Comparison of ENCODE assay signal across 1 cellular context in the genomic region with DNA sequence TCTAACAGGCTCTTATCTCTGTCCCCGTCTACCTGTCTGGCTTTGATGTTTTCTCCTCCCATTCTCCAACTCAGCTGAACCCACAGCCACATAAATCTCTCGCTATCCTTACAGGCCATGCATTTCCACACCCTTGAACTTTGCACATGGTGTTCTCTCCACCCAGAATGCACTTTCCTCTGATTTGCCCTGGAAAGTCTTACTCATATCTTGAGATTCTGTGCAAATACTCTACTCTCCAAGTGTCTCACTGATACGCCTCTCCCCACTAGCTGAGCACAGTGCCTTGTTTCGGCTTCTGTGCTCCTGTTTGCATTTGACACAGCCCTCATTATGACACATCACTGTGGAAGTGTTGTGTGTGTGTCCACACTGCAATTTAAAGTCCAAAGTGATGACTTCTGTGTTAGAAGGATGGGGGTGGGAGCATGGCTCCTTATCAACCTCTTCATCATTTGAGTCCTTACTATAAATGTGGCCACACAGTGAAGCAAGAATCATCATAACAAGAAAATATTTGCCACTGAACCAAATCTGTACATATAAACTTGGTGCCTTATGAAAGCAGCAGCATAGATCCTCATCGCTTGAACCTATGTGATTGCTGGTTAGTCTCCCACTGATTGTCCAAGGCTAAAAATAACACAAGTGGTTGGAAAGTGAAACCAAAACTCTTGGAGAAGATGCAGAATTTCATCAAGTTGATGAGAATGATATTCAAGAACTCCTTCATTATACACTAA.
A peak's percentile ranks its signal among the peaks of the same experiment; 100 is the strongest.
TF ChIP-seq lines count a peak whose summit lies in the region.

No MANE protein-coding gene starts in this region.

TF ChIP-seq in K562, 482 proteins besides CTCF, POLR2A, EP300 and RAD21 (continued from another document):
- TF ChIP-seq, protein P1, sequence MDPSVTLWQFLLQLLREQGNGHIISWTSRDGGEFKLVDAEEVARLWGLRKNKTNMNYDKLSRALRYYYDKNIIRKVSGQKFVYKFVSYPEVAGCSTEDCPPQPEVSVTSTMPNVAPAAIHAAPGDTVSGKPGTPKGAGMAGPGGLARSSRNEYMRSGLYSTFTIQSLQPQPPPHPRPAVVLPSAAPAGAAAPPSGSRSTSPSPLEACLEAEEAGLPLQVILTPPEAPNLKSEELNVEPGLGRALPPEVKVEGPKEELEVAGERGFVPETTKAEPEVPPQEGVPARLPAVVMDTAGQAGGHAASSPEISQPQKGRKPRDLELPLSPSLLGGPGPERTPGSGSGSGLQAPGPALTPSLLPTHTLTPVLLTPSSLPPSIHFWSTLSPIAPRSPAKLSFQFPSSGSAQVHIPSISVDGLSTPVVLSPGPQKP (CRISPR knock-in tag; IDR thresholded peaks at IDR 0.05) = no peak
- TF ChIP-seq, protein P2, sequence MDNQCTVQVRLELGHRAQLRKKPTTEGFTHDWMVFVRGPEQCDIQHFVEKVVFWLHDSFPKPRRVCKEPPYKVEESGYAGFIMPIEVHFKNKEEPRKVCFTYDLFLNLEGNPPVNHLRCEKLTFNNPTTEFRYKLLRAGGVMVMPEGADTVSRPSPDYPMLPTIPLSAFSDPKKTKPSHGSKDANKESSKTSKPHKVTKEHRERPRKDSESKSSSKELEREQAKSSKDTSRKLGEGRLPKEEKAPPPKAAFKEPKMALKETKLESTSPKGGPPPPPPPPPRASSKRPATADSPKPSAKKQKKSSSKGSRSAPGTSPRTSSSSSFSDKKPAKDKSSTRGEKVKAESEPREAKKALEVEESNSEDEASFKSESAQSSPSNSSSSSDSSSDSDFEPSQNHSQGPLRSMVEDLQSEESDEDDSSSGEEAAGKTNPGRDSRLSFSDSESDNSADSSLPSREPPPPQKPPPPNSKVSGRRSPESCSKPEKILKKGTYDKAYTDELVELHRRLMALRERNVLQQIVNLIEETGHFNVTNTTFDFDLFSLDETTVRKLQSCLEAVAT (IDR thresholded peaks at IDR 0.05) = no peak
- TF ChIP-seq NFIC (IDR thresholded peaks at IDR 0.05) (no peak), ZC3H4 (CRISPR knock-in tag; IDR thresholded peaks at IDR 0.05; ENCODE audit: borderline replicate concordance) (no peak), HEY1 (CRISPR knock-in tag; IDR thresholded peaks at IDR 0.05; ENCODE audit: borderline replicate concordance) (no peak), ZNF184 (CRISPR knock-in tag; IDR thresholded peaks at IDR 0.05) (no peak), HCFC1 (IDR thresholded peaks at IDR 0.05; ENCODE audit: low read depth, low read length) (no peak), ZNF121 (CRISPR knock-in tag; conservative IDR thresholded peaks at IDR 0.05) (no peak), ZNF57 (CRISPR knock-in tag; IDR thresholded peaks at IDR 0.05) (no peak), ZNF644 (tag; IDR thresholded peaks at IDR 0.05; ENCODE audit: low read depth) (no peak), KDM1A (IDR thresholded peaks at IDR 0.05) (peak; percentile 64 to 78; a peak in 3 of 4 replicates), TAF7 (tag; IDR thresholded peaks at IDR 0.05) (no peak), IRF9 (tag; IDR thresholded peaks at IDR 0.05) (no peak), SAFB (IDR thresholded peaks at IDR 0.05; ENCODE audit: borderline replicate concordance, low read depth, low read length) (no peak), ZFP1 (CRISPR knock-in tag; IDR thresholded peaks at IDR 0.05) (no peak), ATF3 (IDR thresholded peaks at IDR 0.05) (peak; percentile 19; the same call in 1 of the 2 replicates), ATF3 (CRISPR knock-in tag; conservative IDR thresholded peaks at IDR 0.05) (no peak), SMARCA4 (IDR thresholded peaks at IDR 0.05) (0 out of 2 replicates have a peak, but pooled peaks have one; percentile 17), JUND (IDR thresholded peaks at IDR 0.05; ENCODE audit: borderline replicate concordance, low read depth, low read length) (peak; percentile 67; the same call in 1 of the 2 replicates), JUND (tag; IDR thresholded peaks at IDR 0.05; ENCODE audit: borderline replicate concordance, low read depth, low read length) (peak; percentile 71; the same call in 2 of the 3 replicates), CHD4 (IDR thresholded peaks at IDR 0.05; ENCODE audit: insufficient read depth, insufficient replicate concordance, low read depth, low read length, poor library complexity, severe bottlenecking) (no peak), TBP (optimal IDR thresholded peaks at IDR 0.05; ENCODE audit: low read depth, low read length) (no peak), ZNF668 (CRISPR knock-in tag; IDR thresholded peaks at IDR 0.05) (no peak), ZNF639 (CRISPR knock-in tag; conservative IDR thresholded peaks at IDR 0.05 in 1 of 2, IDR thresholded peaks at IDR 0.05 in 1 of 2) (no peak), E2F6 (IDR thresholded peaks at IDR 0.05; ENCODE audit: borderline replicate concordance in 1 of 2, extremely low read depth in 1 of 2, insufficient read depth in 1 of 2, insufficient read length in 1 of 2, low read depth in 1 of 2, low read length in 1 of 2, poor library complexity in 1 of 2, severe bottlenecking in 1 of 2) (no peak)
- TF ChIP-seq, protein P3, sequence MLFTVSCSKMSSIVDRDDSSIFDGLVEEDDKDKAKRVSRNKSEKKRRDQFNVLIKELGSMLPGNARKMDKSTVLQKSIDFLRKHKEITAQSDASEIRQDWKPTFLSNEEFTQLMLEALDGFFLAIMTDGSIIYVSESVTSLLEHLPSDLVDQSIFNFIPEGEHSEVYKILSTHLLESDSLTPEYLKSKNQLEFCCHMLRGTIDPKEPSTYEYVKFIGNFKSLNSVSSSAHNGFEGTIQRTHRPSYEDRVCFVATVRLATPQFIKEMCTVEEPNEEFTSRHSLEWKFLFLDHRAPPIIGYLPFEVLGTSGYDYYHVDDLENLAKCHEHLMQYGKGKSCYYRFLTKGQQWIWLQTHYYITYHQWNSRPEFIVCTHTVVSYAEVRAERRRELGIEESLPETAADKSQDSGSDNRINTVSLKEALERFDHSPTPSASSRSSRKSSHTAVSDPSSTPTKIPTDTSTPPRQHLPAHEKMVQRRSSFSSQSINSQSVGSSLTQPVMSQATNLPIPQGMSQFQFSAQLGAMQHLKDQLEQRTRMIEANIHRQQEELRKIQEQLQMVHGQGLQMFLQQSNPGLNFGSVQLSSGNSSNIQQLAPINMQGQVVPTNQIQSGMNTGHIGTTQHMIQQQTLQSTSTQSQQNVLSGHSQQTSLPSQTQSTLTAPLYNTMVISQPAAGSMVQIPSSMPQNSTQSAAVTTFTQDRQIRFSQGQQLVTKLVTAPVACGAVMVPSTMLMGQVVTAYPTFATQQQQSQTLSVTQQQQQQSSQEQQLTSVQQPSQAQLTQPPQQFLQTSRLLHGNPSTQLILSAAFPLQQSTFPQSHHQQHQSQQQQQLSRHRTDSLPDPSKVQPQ (CRISPR knock-in tag; IDR thresholded peaks at IDR 0.05; ENCODE audit: borderline replicate concordance) = no peak
- TF ChIP-seq, protein P4, sequence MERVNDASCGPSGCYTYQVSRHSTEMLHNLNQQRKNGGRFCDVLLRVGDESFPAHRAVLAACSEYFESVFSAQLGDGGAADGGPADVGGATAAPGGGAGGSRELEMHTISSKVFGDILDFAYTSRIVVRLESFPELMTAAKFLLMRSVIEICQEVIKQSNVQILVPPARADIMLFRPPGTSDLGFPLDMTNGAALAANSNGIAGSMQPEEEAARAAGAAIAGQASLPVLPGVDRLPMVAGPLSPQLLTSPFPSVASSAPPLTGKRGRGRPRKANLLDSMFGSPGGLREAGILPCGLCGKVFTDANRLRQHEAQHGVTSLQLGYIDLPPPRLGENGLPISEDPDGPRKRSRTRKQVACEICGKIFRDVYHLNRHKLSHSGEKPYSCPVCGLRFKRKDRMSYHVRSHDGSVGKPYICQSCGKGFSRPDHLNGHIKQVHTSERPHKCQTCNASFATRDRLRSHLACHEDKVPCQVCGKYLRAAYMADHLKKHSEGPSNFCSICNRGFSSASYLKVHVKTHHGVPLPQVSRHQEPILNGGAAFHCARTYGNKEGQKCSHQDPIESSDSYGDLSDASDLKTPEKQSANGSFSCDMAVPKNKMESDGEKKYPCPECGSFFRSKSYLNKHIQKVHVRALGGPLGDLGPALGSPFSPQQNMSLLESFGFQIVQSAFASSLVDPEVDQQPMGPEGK (CRISPR knock-in tag; IDR thresholded peaks at IDR 0.05; ENCODE audit: borderline replicate concordance) = no peak
TF ChIP-seq in K562: peak in this region for 18.
